In the genomic region with DNA sequence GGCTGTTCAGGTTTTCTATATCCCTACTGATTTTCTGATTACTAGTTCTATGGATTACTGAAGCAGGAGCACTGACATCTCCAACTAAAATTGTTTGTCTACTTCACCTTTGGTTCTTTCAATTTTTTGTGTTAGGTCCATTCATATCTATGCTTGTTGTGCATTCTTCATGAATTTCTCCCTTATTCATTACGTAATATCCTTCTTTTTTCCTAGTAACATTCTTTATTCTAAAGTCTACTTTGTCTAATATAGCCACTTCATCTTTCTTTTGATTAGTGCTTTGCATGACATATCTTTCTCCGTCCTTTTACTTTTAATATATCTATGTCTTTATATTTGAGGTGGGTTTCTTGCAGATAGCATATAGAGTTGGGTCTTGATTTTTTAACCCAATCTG, we compare ENCODE assay signal across 29 cellular contexts.
"Had no signal": no experiment of that assay in that cellular context is flagged by ENCODE, and none has a peak within 500 bp of the region (broad histone marks: within the 10 kb centered on the region; RNA-seq: fewer than 3 reads in every experiment).

No MANE protein-coding gene starts in this region.

- ATAC-seq: effector memory CD8-positive, alpha-beta T cell; esophagus mucosa; foreskin keratinocyte; gastrocnemius medialis; gastroesophageal sphincter; heart left ventricle; heart right ventricle had no signal

- H3K4me3 ChIP-seq: colonic mucosa, coronary artery, dorsolateral prefrontal cortex, esophagus muscularis mucosa, esophagus squamous epithelium, gastrocnemius medialis, gastroesophageal sphincter, heart left ventricle, heart right ventricle, hepatocyte had no signal

- H3K27me3 Mint-ChIP-seq: dendritic cell treated with granulocyte-macrophage colony-stimulating factor and Interleukin-4, amounts not matched to agents 40 ng/mL and 50 ng/mL, for 4 days; effector memory CD8-positive, alpha-beta T cell had no signal

- H3K4me2 ChIP-seq: hepatocyte had no signal

- H3K4me1 Mint-ChIP-seq: endodermal cell had no signal

- FAIRE-seq: endometrium, endothelial cell of umbilical vein, frontal cortex had no signal

- H3K4me1 ChIP-seq: colonic mucosa had no signal

- H3K4me3 Mint-ChIP-seq: dendritic cell treated with granulocyte-macrophage colony-stimulating factor and Interleukin-4, amounts not matched to agents 40 ng/mL and 50 ng/mL, for 4 days; effector memory CD8-positive, alpha-beta T cell; endodermal cell had no signal

- DNase-seq: colonic mucosa; cortex of kidney; dermis blood vessel endothelial cell; dorsolateral prefrontal cortex; effector CD4-positive, alpha-beta T cell; effector CD8-positive, alpha-beta T cell; effector memory CD4-positive, alpha-beta T cell; effector memory CD8-positive, alpha-beta T cell; endodermal cell; erythroblast; esophagus squamous epithelium; foreskin fibroblast; foreskin keratinocyte; foreskin melanocyte; gastrocnemius medialis; glutamatergic neuron; head of caudate nucleus; heart left ventricle; heart right ventricle had no signal

- H3K27me3 ChIP-seq: colonic mucosa, dorsolateral prefrontal cortex, esophagus muscularis mucosa, esophagus squamous epithelium, foreskin keratinocyte, gastrocnemius medialis, gastroesophageal sphincter, heart left ventricle, heart right ventricle, hepatocyte had no signal

- H3K9me3 ChIP-seq: gastrocnemius medialis had no signal

- H3K27ac ChIP-seq: colonic mucosa, coronary artery, dorsolateral prefrontal cortex, epithelial cell of prostate, esophagus muscularis mucosa, esophagus squamous epithelium, foreskin keratinocyte, gastrocnemius medialis, gastroesophageal sphincter, heart left ventricle, heart right ventricle, hepatocyte had no signal

- H3K79me2 ChIP-seq: hepatocyte had no signal

- H3K27ac Mint-ChIP-seq: dendritic cell treated with granulocyte-macrophage colony-stimulating factor and Interleukin-4, amounts not matched to agents 40 ng/mL and 50 ng/mL, for 4 days; effector memory CD8-positive, alpha-beta T cell; endodermal cell had no signal

- H2AFZ ChIP-seq: hepatocyte had no signal

- H3K36me3 ChIP-seq: colonic mucosa, esophagus muscularis mucosa, gastrocnemius medialis, gastroesophageal sphincter, heart left ventricle had no signal
